ENCODE assay signal across 1 cellular context in the genomic region with DNA sequence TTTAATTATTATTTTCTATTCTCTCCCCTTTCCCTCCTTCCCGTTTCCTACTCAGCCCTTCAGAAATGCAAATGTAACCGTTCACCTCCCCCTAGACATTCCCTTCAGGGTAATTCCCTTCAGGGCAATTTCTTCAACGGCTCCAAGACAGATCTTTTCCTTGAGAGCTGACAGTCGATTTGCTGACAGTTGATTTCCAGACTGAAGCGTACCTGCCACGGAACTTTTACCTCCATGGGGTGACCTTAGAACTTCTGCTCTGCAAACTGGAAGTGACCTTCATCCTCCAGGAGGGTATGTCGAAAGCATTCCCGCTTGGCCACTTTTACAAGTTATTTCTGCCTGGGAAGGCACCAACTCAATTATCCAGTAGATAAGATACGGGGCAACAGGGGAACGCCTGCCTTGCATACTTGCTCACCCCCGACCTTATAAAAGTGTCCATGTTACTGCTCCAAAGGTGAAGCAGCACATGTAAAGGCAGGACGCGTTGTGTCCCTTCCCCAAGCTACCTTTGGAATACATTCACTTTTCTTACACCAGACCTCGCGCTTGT.
TF ChIP-seq lines count a peak whose summit lies in the region.

No MANE protein-coding gene starts in this region.

TF ChIP-seq in HepG2, 621 proteins besides CTCF, POLR2A, EP300 and RAD21 (continued from another document and continues in another):
- TF ChIP-seq FOSL2 (CRISPR knock-in tag; IDR thresholded peaks at IDR 0.05) (0 out of 2 replicates have a peak, but pooled peaks have one; percentile 11), HDAC1 (CRISPR knock-in tag; IDR thresholded peaks at IDR 0.05) (peak; percentile 59), NKX3-1 (CRISPR knock-in tag; IDR thresholded peaks at IDR 0.05) (no peak), ZNF484 (CRISPR knock-in tag; IDR thresholded peaks at IDR 0.05; ENCODE audit: borderline replicate concordance, low read depth) (no peak), ELF1 (CRISPR knock-in tag; IDR thresholded peaks at IDR 0.05) (no peak), SRSF9 (IDR thresholded peaks at IDR 0.05; ENCODE audit: borderline replicate concordance, insufficient read depth, low read depth, low read length, poor library complexity, severe bottlenecking) (no peak), ZNF33B (CRISPR knock-in tag; IDR thresholded peaks at IDR 0.05) (no peak), ZEB1 (IDR thresholded peaks at IDR 0.05; ENCODE audit: insufficient replicate concordance, low read depth) (peak; percentile 93), EHMT2 (IDR thresholded peaks at IDR 0.05; ENCODE audit: borderline replicate concordance, low read depth, low read length) (no peak), ZNF552 (CRISPR knock-in tag; IDR thresholded peaks at IDR 0.05; ENCODE audit: borderline replicate concordance) (no peak), ISL2 (CRISPR knock-in tag; IDR thresholded peaks at IDR 0.05) (0 out of 2 replicates have a peak, but pooled peaks have one; percentile 36), HCFC1 (IDR thresholded peaks at IDR 0.05; ENCODE audit: low read depth, low read length) (no peak), POGZ (CRISPR knock-in tag; IDR thresholded peaks at IDR 0.05) (no peak), ZNF20 (CRISPR knock-in tag; IDR thresholded peaks at IDR 0.05) (no peak), ZNF546 (CRISPR knock-in tag; conservative IDR thresholded peaks at IDR 0.05) (no peak), SMC3 (IDR thresholded peaks at IDR 0.05; ENCODE audit: low read length) (no peak), CREM (IDR thresholded peaks at IDR 0.05) (peak; percentile 50; the same call in 1 of the 2 replicates), CREM (CRISPR knock-in tag; IDR thresholded peaks at IDR 0.05) (no peak), ZNF703 (CRISPR knock-in tag; IDR thresholded peaks at IDR 0.05; ENCODE audit: borderline replicate concordance) (no peak), SOX5 (CRISPR knock-in tag; IDR thresholded peaks at IDR 0.05; ENCODE audit: borderline replicate concordance) (0 out of 2 replicates have a peak, but pooled peaks have one; percentile 38), SP140L (CRISPR knock-in tag; IDR thresholded peaks at IDR 0.05; ENCODE audit: borderline replicate concordance) (0 out of 2 replicates have a peak, but pooled peaks have one; percentile 55), MED1 (CRISPR knock-in tag; IDR thresholded peaks at IDR 0.05) (0 out of 2 replicates have a peak, but pooled peaks have one; percentile 14), JDP2 (CRISPR knock-in tag; IDR thresholded peaks at IDR 0.05; ENCODE audit: borderline replicate concordance) (no peak; the same call in 1 of the 2 replicates), ZNF432 (CRISPR knock-in tag; IDR thresholded peaks at IDR 0.05; ENCODE audit: borderline replicate concordance) (no peak), ZNF292 (CRISPR knock-in tag; IDR thresholded peaks at IDR 0.05; ENCODE audit: borderline replicate concordance, low read depth) (peak; percentile 45; the same call in 1 of the 2 replicates), ZNF619 (CRISPR knock-in tag; IDR thresholded peaks at IDR 0.05) (0 out of 2 replicates have a peak, but pooled peaks have one; percentile 20), HNRNPL (IDR thresholded peaks at IDR 0.05; ENCODE audit: low read depth, low read length) (no peak), AKAP8 (CRISPR knock-in tag; IDR thresholded peaks at IDR 0.05) (no peak), ZNF790 (CRISPR knock-in tag; IDR thresholded peaks at IDR 0.05; ENCODE audit: borderline replicate concordance) (no peak), ZFP37 (CRISPR knock-in tag; IDR thresholded peaks at IDR 0.05; ENCODE audit: borderline replicate concordance) (no peak), HNRNPLL (IDR thresholded peaks at IDR 0.05; ENCODE audit: low read depth, low read length, poor library complexity, severe bottlenecking) (no peak), PITX1 (CRISPR knock-in tag; IDR thresholded peaks at IDR 0.05) (peak; percentile 43; the same call in 1 of the 2 replicates), KDM2A (CRISPR knock-in tag; IDR thresholded peaks at IDR 0.05; ENCODE audit: borderline replicate concordance, low read depth) (no peak; the same call in 1 of the 2 replicates), ZNF207 (IDR thresholded peaks at IDR 0.05; ENCODE audit: borderline replicate concordance) (no peak), ZNF567 (CRISPR knock-in tag; IDR thresholded peaks at IDR 0.05; ENCODE audit: borderline replicate concordance) (no peak)
- TF ChIP-seq, protein P1, sequence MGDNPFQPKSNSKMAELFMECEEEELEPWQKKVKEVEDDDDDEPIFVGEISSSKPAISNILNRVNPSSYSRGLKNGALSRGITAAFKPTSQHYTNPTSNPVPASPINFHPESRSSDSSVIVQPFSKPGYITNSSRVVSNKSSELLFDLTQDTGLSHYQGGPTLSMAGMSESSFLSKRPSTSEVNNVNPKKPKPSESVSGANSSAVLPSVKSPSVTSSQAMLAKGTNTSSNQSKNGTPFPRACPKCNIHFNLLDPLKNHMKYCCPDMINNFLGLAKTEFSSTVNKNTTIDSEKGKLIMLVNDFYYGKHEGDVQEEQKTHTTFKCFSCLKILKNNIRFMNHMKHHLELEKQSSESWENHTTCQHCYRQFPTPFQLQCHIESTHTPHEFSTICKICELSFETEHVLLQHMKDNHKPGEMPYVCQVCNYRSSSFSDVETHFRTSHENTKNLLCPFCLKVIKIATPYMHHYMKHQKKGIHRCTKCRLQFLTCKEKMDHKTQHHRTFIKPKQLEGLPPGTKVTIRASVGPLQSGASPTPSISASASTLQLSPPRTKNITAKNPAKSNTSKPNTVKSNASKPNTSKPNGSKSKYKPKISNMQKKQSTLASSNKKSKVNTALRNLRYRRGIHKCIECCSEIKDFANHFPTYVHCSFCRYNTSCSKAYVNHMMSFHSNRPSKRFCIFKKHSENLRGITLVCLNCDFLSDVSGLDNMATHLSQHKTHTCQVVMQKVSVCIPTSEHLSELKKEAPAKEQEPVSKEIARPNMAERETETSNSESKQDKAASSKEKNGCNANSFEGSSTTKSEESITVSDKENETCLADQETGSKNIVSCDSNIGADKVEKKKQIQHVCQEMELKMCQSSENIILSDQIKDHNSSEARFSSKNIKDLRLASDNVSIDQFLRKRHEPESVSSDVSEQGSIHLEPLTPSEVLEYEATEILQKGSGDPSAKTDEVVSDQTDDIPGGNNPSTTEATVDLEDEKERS (CRISPR knock-in tag; IDR thresholded peaks at IDR 0.05): no peak
- TF ChIP-seq, protein P2, sequence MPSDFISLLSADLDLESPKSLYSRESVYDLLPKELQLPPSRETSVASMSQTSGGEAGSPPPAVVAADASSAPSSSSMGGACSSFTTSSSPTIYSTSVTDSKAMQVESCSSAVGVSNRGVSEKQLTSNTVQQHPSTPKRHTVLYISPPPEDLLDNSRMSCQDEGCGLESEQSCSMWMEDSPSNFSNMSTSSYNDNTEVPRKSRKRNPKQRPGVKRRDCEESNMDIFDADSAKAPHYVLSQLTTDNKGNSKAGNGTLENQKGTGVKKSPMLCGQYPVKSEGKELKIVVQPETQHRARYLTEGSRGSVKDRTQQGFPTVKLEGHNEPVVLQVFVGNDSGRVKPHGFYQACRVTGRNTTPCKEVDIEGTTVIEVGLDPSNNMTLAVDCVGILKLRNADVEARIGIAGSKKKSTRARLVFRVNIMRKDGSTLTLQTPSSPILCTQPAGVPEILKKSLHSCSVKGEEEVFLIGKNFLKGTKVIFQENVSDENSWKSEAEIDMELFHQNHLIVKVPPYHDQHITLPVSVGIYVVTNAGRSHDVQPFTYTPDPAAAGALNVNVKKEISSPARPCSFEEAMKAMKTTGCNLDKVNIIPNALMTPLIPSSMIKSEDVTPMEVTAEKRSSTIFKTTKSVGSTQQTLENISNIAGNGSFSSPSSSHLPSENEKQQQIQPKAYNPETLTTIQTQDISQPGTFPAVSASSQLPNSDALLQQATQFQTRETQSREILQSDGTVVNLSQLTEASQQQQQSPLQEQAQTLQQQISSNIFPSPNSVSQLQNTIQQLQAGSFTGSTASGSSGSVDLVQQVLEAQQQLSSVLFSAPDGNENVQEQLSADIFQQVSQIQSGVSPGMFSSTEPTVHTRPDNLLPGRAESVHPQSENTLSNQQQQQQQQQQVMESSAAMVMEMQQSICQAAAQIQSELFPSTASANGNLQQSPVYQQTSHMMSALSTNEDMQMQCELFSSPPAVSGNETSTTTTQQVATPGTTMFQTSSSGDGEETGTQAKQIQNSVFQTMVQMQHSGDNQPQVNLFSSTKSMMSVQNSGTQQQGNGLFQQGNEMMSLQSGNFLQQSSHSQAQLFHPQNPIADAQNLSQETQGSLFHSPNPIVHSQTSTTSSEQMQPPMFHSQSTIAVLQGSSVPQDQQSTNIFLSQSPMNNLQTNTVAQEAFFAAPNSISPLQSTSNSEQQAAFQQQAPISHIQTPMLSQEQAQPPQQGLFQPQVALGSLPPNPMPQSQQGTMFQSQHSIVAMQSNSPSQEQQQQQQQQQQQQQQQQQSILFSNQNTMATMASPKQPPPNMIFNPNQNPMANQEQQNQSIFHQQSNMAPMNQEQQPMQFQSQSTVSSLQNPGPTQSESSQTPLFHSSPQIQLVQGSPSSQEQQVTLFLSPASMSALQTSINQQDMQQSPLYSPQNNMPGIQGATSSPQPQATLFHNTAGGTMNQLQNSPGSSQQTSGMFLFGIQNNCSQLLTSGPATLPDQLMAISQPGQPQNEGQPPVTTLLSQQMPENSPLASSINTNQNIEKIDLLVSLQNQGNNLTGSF (CRISPR knock-in tag; IDR thresholded peaks at IDR 0.05): no peak
- TF ChIP-seq, protein P3, sequence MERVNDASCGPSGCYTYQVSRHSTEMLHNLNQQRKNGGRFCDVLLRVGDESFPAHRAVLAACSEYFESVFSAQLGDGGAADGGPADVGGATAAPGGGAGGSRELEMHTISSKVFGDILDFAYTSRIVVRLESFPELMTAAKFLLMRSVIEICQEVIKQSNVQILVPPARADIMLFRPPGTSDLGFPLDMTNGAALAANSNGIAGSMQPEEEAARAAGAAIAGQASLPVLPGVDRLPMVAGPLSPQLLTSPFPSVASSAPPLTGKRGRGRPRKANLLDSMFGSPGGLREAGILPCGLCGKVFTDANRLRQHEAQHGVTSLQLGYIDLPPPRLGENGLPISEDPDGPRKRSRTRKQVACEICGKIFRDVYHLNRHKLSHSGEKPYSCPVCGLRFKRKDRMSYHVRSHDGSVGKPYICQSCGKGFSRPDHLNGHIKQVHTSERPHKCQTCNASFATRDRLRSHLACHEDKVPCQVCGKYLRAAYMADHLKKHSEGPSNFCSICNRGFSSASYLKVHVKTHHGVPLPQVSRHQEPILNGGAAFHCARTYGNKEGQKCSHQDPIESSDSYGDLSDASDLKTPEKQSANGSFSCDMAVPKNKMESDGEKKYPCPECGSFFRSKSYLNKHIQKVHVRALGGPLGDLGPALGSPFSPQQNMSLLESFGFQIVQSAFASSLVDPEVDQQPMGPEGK (CRISPR knock-in tag; IDR thresholded peaks at IDR 0.05): peak; percentile 42; the same call in 1 of the 2 replicates
- TF ChIP-seq, protein P4, sequence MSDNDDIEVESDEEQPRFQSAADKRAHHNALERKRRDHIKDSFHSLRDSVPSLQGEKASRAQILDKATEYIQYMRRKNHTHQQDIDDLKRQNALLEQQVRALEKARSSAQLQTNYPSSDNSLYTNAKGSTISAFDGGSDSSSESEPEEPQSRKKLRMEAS (IDR thresholded peaks at IDR 0.05): peak; percentile 53
- TF ChIP-seq, protein P5, sequence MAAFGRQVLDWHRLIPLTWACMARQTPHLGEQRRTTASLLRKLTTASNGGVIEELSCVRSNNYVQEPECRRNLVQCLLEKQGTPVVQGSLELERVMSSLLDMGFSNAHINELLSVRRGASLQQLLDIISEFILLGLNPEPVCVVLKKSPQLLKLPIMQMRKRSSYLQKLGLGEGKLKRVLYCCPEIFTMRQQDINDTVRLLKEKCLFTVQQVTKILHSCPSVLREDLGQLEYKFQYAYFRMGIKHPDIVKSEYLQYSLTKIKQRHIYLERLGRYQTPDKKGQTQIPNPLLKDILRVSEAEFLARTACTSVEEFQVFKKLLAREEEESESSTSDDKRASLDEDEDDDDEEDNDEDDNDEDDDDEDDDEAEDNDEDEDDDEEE (CRISPR knock-in tag; IDR thresholded peaks at IDR 0.05): no peak
- TF ChIP-seq, protein P6, sequence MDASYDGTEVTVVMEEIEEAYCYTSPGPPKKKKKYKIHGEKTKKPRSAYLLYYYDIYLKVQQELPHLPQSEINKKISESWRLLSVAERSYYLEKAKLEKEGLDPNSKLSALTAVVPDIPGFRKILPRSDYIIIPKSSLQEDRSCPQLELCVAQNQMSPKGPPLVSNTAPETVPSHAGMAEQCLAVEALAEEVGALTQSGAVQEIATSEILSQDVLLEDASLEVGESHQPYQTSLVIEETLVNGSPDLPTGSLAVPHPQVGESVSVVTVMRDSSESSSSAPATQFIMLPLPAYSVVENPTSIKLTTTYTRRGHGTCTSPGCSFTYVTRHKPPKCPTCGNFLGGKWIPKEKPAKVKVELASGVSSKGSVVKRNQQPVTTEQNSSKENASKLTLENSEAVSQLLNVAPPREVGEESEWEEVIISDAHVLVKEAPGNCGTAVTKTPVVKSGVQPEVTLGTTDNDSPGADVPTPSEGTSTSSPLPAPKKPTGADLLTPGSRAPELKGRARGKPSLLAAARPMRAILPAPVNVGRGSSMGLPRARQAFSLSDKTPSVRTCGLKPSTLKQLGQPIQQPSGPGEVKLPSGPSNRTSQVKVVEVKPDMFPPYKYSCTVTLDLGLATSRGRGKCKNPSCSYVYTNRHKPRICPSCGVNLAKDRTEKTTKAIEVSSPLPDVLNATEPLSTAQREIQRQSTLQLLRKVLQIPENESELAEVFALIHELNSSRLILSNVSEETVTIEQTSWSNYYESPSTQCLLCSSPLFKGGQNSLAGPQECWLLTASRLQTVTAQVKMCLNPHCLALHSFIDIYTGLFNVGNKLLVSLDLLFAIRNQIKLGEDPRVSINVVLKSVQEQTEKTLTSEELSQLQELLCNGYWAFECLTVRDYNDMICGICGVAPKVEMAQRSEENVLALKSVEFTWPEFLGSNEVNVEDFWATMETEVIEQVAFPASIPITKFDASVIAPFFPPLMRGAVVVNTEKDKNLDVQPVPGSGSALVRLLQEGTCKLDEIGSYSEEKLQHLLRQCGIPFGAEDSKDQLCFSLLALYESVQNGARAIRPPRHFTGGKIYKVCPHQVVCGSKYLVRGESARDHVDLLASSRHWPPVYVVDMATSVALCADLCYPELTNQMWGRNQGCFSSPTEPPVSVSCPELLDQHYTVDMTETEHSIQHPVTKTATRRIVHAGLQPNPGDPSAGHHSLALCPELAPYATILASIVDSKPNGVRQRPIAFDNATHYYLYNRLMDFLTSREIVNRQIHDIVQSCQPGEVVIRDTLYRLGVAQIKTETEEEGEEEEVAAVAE (CRISPR knock-in tag; IDR thresholded peaks at IDR 0.05; ENCODE audit: borderline replicate concordance): no peak; the same call in 1 of the 2 replicates
- TF ChIP-seq, protein P7, sequence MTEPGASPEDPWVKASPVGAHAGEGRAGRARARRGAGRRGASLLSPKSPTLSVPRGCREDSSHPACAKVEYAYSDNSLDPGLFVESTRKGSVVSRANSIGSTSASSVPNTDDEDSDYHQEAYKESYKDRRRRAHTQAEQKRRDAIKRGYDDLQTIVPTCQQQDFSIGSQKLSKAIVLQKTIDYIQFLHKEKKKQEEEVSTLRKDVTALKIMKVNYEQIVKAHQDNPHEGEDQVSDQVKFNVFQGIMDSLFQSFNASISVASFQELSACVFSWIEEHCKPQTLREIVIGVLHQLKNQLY (CRISPR knock-in tag; IDR thresholded peaks at IDR 0.05): peak; percentile 23; the same call in 1 of the 2 replicates
- TF ChIP-seq, protein P8, sequence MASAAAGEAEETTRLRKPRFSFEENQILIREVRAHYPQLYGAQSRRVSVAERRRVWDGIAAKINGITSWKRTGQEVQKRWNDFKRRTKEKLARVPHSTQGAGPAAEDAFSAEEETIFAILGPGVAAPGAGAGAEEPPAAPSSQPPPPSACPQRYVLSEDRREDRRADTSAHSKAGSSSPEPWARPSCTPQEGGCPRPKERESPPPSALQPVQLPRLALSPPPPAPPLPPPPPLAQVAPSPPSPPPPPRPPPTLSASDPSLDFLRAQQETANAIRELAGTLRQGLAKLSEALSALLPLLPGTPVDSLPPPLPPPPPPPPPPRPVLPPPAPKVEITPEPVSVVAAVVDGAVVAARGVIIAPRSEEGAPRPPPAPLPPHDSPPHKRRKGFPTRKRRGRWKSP (CRISPR knock-in tag; IDR thresholded peaks at IDR 0.05): 0 out of 2 replicates have a peak, but pooled peaks have one; percentile 30
